8 cellular contexts compared by ENCODE assay signal in the genomic region with DNA sequence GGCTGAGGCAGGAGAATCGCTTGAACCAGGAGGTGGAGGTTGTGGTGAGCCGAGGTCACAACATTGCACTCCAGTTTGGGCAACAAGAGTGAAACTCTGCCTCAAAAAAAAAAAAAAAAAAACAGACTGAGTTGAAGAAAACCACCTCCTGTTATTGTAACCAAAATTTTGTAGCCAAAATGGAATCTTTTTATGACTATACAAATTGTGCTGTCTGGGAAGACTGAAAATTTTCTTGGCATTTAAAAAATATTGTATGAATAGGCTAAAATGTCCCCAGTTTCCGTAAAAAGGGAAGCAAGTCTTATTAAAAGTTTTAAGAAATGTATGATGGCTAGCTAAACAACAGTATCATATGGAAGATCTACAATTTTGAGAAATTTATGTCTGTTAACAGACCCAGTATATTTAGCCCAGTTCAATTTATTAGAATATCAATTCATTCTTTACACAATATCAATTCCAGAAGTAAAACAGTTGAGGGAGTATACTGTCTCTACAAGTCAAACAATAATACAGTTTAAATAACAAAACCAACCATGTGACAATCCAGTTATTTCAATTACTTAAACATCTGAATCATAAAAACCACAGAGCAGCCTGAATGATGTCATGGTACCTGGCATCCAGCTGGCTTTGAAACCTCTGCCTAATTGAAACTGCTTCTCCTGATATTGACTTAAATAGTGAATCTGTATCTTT.
DNase-seq lines count a peak whose midpoint lies in the region; ATAC-seq and TF ChIP-seq lines count a peak whose summit lies in the region.

No MANE protein-coding gene starts in this region.

- H3K27me3 Mint-ChIP-seq in activated T-helper 17 cell treated with anti-CD3 and anti-CD28 coated beads, Interleukin-2, amount 50 U/mL, for 72 hours: no peaks in the 10 kb centered on the region
- peaks cover 3% of the 10 kb centered on the region for H3K27me3 Mint-ChIP-seq in nephron progenitor cell (ENCODE audit: low read depth, poor library complexity)

- peak; percentile 60 for DNase-seq in AG08396 (ENCODE audit: low spot score)
- DNase-seq in renal cortical epithelial cell (ENCODE audit: low read depth): peak; percentile 95
- no peak for DNase-seq in nephron progenitor cell

- H3K36me3 Mint-ChIP-seq in activated T-helper 17 cell treated with anti-CD3 and anti-CD28 coated beads, Interleukin-2, amount 50 U/mL, for 72 hours (ENCODE audit: low read depth): no peaks in the 10 kb centered on the region
- no peaks in the 10 kb centered on the region for H3K36me3 Mint-ChIP-seq in nephron progenitor cell (ENCODE audit: low read depth)

- no peak overlapping the region for H3K27ac Mint-ChIP-seq in activated T-helper 17 cell treated with anti-CD3 and anti-CD28 coated beads, Interleukin-2, amount 50 U/mL, for 72 hours
- no peak overlapping the region for H3K27ac Mint-ChIP-seq in nephron progenitor cell

- TF ChIP-seq CTCF in nephron progenitor cell (IDR thresholded peaks at IDR 0.05): no peak

- peaks cover 5% of the 10 kb centered on the region for H3K4me1 Mint-ChIP-seq in activated T-helper 17 cell treated with anti-CD3 and anti-CD28 coated beads, Interleukin-2, amount 50 U/mL, for 72 hours
- H3K4me1 Mint-ChIP-seq in nephron progenitor cell: no peaks in the 10 kb centered on the region

- ATAC-seq in GM19043 (IDR thresholded peaks at IDR 0.05; ENCODE audit: low read depth, unreplicated experiment) (peak; percentile 70), HG03521 (IDR thresholded peaks at IDR 0.05; ENCODE audit: unreplicated experiment) (peak; percentile 61), HG02840 (IDR thresholded peaks at IDR 0.05; ENCODE audit: low FRiP score, unreplicated experiment) (no peak), GM19467 (IDR thresholded peaks at IDR 0.05; ENCODE audit: unreplicated experiment) (no peak)
- ATAC-seq in activated T-helper 17 cell treated with anti-CD3 and anti-CD28 coated beads, Interleukin-2, amount 50 U/mL, for 72 hours (replicated peaks): peak; percentile 90

- H3K9me3 Mint-ChIP-seq in activated T-helper 17 cell treated with anti-CD3 and anti-CD28 coated beads, Interleukin-2, amount 50 U/mL, for 72 hours: peaks cover 4% of the 10 kb centered on the region
- no peaks in the 10 kb centered on the region for H3K9me3 Mint-ChIP-seq in nephron progenitor cell

- H3K4me3 Mint-ChIP-seq in activated T-helper 17 cell treated with anti-CD3 and anti-CD28 coated beads, Interleukin-2, amount 50 U/mL, for 72 hours: no peak overlapping the region
- H3K4me3 Mint-ChIP-seq in nephron progenitor cell: no peak overlapping the region

Comparison
In these comparisons a context has a peak if more than half of its experiments do, and no peak if none do; other contexts are left out.
1. ATAC-seq: peak in GM19043 (single experiment), HG03521 (single experiment) and activated T-helper 17 cell treated with anti-CD3 and anti-CD28 coated beads, Interleukin-2, amount 50 U/mL, for 72 hours (single experiment); none in HG02840 (single experiment) and GM19467 (single experiment).